Comparison of ENCODE assay signal across 9 cellular contexts in the genomic region with DNA sequence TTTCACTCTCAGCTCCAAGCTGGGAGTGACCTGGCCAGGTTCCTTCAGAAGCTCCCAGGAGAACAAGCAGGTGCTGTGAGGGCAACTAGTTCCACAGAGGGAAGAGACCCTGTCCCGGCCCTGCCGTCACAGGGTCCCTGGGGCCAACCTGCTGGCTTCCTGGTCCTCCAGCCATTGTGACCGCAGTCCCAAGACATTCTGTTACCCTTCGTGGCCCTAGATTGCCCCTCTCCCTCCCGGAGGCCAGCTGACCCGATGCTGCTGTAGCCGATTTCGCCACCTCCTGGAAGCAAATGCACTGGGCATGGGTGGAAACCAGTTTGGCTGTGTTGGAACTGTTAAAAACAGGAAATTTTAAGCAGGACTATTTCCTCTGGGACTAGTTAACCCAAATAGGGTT. TPM values are rescaled to one million over a fixed set of nuclear protein-coding genes. Genes with fewer than 3 reads are reported as not detected.
DNase-seq lines count a peak whose midpoint lies in the region; ATAC-seq and TF ChIP-seq lines count a peak whose summit lies in the region.
"Had no signal": no experiment of that assay in that cellular context is flagged by ENCODE, and none has a peak within 500 bp of the region (broad histone marks: within the 10 kb centered on the region; RNA-seq: fewer than 3 reads in every experiment).

No MANE protein-coding gene starts in this region.

- CTCF ChIA-PET in CD8-positive, alpha-beta memory T cell (lab: Charles Lee): no interaction called here

- no peaks in the 10 kb centered on the region for H3K9me3 Mint-ChIP-seq in CD8-positive, alpha-beta memory T cell
- no peaks in the 10 kb centered on the region for H3K9me3 Mint-ChIP-seq in activated T-helper 17 cell treated with anti-CD3 and anti-CD28 coated beads, Interleukin-2, amount 50 U/mL, for 72 hours
- no peaks in the 10 kb centered on the region for H3K9me3 Mint-ChIP-seq in progenitor cell of endocrine pancreas (ENCODE audit: low read depth)

- H3K27ac Mint-ChIP-seq in CD8-positive, alpha-beta memory T cell: peak overlapping the region in 2 of 8 donors; percentile 55 to 89
- peak overlapping the region; percentile 95 for H3K27ac Mint-ChIP-seq in activated T-helper 17 cell treated with anti-CD3 and anti-CD28 coated beads, Interleukin-2, amount 50 U/mL, for 72 hours
- no peak overlapping the region for H3K27ac Mint-ChIP-seq in progenitor cell of endocrine pancreas

- peaks cover 58 to 81% (median 78%) of the 10 kb centered on the region in 3 donors for H3K4me1 Mint-ChIP-seq in CD8-positive, alpha-beta memory T cell
- H3K4me1 Mint-ChIP-seq in activated T-helper 17 cell treated with anti-CD3 and anti-CD28 coated beads, Interleukin-2, amount 50 U/mL, for 72 hours: peaks cover 28% of the 10 kb centered on the region
- H3K4me1 Mint-ChIP-seq in progenitor cell of endocrine pancreas (ENCODE audit: low read depth): no peaks in the 10 kb centered on the region

- ATAC-seq in activated T-helper 17 cell treated with anti-CD3 and anti-CD28 coated beads, Interleukin-2, amount 50 U/mL, for 72 hours (replicated peaks): no peak
- ATAC-seq in foreskin keratinocyte: no peak

- H3K4me3 ChIP-seq in CD8-positive, alpha-beta memory T cell (ENCODE audit: low read length): no peak overlapping the region

- TF ChIP-seq CTCF in foreskin keratinocyte (conservative IDR thresholded peaks at IDR 0.05) (peak; percentile 24), progenitor cell of endocrine pancreas (IDR thresholded peaks at IDR 0.05; ENCODE audit: unreplicated experiment) (no peak)

- POLR2A ChIA-PET in CD8-positive, alpha-beta memory T cell (lab: Charles Lee): no interaction called here

- no peak overlapping the region for H3K27ac ChIP-seq in CD8-positive, alpha-beta memory T cell (ENCODE audit: low read depth, low read length)
- H3K27ac ChIP-seq in foreskin keratinocyte: no peak overlapping the region

- H3K4me3 Mint-ChIP-seq in CD8-positive, alpha-beta memory T cell: peak overlapping the region in 5 of 7 donors; percentile 19 to 84 (median 76)
- peak overlapping the region; percentile 92 for H3K4me3 Mint-ChIP-seq in activated T-helper 17 cell treated with anti-CD3 and anti-CD28 coated beads, Interleukin-2, amount 50 U/mL, for 72 hours
- no peak overlapping the region for H3K4me3 Mint-ChIP-seq in progenitor cell of endocrine pancreas (ENCODE audit: low read depth)

- H3K27me3 Mint-ChIP-seq in CD8-positive, alpha-beta memory T cell: no peaks in the 10 kb centered on the region
- no peaks in the 10 kb centered on the region for H3K27me3 Mint-ChIP-seq in activated T-helper 17 cell treated with anti-CD3 and anti-CD28 coated beads, Interleukin-2, amount 50 U/mL, for 72 hours
- H3K27me3 Mint-ChIP-seq in progenitor cell of endocrine pancreas: peaks cover 27% of the 10 kb centered on the region

- no peaks in the 10 kb centered on the region for H3K36me3 ChIP-seq in CD8-positive, alpha-beta memory T cell (ENCODE audit: insufficient read depth, low read length)

- no peaks in the 10 kb centered on the region for H3K36me3 Mint-ChIP-seq in CD8-positive, alpha-beta memory T cell
- H3K36me3 Mint-ChIP-seq in activated T-helper 17 cell treated with anti-CD3 and anti-CD28 coated beads, Interleukin-2, amount 50 U/mL, for 72 hours (ENCODE audit: low read depth): peaks cover 10% of the 10 kb centered on the region
- H3K36me3 Mint-ChIP-seq in progenitor cell of endocrine pancreas (ENCODE audit: insufficient read depth): no peaks in the 10 kb centered on the region

- no peaks in the 10 kb centered on the region for H3K9me3 ChIP-seq in CD8-positive, alpha-beta memory T cell (ENCODE audit: low read length)

- no peak for DNase-seq in CD8-positive, alpha-beta memory T cell
- DNase-seq in foreskin keratinocyte (no peak), pulmonary artery endothelial cell (ENCODE audit: low read depth, low spot score) (peak; percentile 32), 8988T (no peak), progenitor cell of endocrine pancreas (ENCODE audit: low spot score, unreplicated experiment) (no peak), occipital lobe (lab: John Stamatoyannopoulos, UW) (no peak)
- no peak for DNase-seq in central memory CD4-positive, alpha-beta T cell
- DNase-seq: NCI-H2029 had no signal

- H3K4me1 ChIP-seq in CD8-positive, alpha-beta memory T cell (ENCODE audit: insufficient read depth, low read length): peaks cover 57% of the 10 kb centered on the region
- no peaks in the 10 kb centered on the region for H3K4me1 ChIP-seq in foreskin keratinocyte

- no peaks in the 10 kb centered on the region for H3K27me3 ChIP-seq in CD8-positive, alpha-beta memory T cell (ENCODE audit: insufficient read depth, low read length, poor library complexity, severe bottlenecking)
- H3K27me3 ChIP-seq in foreskin keratinocyte: no peaks in the 10 kb centered on the region

RNA-seq across cellular contexts. Expression of gene EPAS1, which starts 55.4 kb away (rescaled TPM):
- 10 to 100 TPM in 1 of 2 experiments, 1 to 10 TPM in 1; 9.0 to 14.5 TPM for total RNA-seq in CD8-positive, alpha-beta memory T cell
- polyA plus RNA-seq in CD8-positive, alpha-beta memory T cell: 1.4 TPM
- 100 to 1,000 TPM in 1 of 2 donors, 10 to 100 TPM in 1; 53.7 to 210 TPM for total RNA-seq in activated T-helper 17 cell treated with anti-CD3 and anti-CD28 coated beads, Interleukin-2, amount 50 U/mL, for 72 hours
- total RNA-seq in foreskin keratinocyte (23.3 and 47.3 TPM in 2 replicates), pulmonary artery endothelial cell (69.8 and 115 TPM in 2 replicates), progenitor cell of endocrine pancreas (5.1 and 5.9 TPM in 2 replicates), occipital lobe (6.1 TPM)
- polyA plus RNA-seq in foreskin keratinocyte: 13.0 and 28.2 TPM in 2 replicates
